8 cellular contexts compared by ENCODE assay signal in genomic region chr3:33439421-33440327, GRCh38. TPM values are rescaled to one million over a fixed set of nuclear protein-coding genes. Genes with fewer than 3 reads are reported as not detected.
DNase-seq lines count a peak whose midpoint lies in the region; ATAC-seq, FAIRE-seq and TF ChIP-seq lines count a peak whose summit lies in the region.

No MANE protein-coding gene starts in this region.

- FAIRE-seq in bronchial epithelial cell (lab: Jason Lieb, UNC) (no peak), keratinocyte (lab: Jason Lieb, UNC) (no peak)

- H4K20me1 ChIP-seq in DND-41 (ENCODE audit: insufficient read depth, low read length): peaks cover 43% of the 10 kb centered on the region; the same call in 1 of the 2 replicates
- H4K20me1 ChIP-seq in keratinocyte (ENCODE audit: control insufficient read depth, extremely low read depth, insufficient read depth, low read length): peaks cover 16% of the 10 kb centered on the region

- H3K27ac ChIP-seq in DND-41 (ENCODE audit: low read length) (peak overlapping the region; percentile 98), VCaP (peak overlapping the region; percentile 98), keratinocyte (ENCODE audit: control insufficient read depth, insufficient read depth, low read length) (peak overlapping the region; percentile 82)

- peak overlapping the region; percentile 70 for H2AFZ ChIP-seq in DND-41 (ENCODE audit: low read depth, low read length)
- H2AFZ ChIP-seq in keratinocyte (ENCODE audit: control insufficient read depth, low read length): peak overlapping the region; percentile 5

- peaks cover 42% of the 10 kb centered on the region for H3K4me1 ChIP-seq in DND-41 (ENCODE audit: insufficient read depth, low read length)
- peaks cover 29% of the 10 kb centered on the region for H3K4me1 ChIP-seq in keratinocyte (ENCODE audit: control insufficient read depth, extremely low read depth, insufficient read depth, low read length)

- H3K9ac ChIP-seq in DND-41 (ENCODE audit: low read depth, low read length) (peak overlapping the region; percentile 77), keratinocyte (ENCODE audit: control insufficient read depth, extremely low read depth, insufficient read depth, low read length) (peak overlapping the region; percentile 86)

- no peaks in the 10 kb centered on the region for H3K27me3 ChIP-seq in DND-41 (ENCODE audit: insufficient read depth, low read length, poor library complexity)
- no peaks in the 10 kb centered on the region for H3K27me3 ChIP-seq in bronchial epithelial cell (ENCODE audit: control insufficient read depth, insufficient read depth, low read length)
- H3K27me3 ChIP-seq in keratinocyte (ENCODE audit: control insufficient read depth, extremely low read depth, insufficient read depth, low read length): no peaks in the 10 kb centered on the region

- peaks cover 61% of the 10 kb centered on the region for H3K79me2 ChIP-seq in DND-41 (ENCODE audit: insufficient read depth, low read length)
- H3K79me2 ChIP-seq in keratinocyte (ENCODE audit: control insufficient read depth, insufficient read depth, low read length): peaks cover 52% of the 10 kb centered on the region

- H3K9me3 ChIP-seq in DND-41 (ENCODE audit: insufficient read depth, low read length, severe bottlenecking) (no peaks in the 10 kb centered on the region), keratinocyte (ENCODE audit: control insufficient read depth, low read depth, low read length) (no peaks in the 10 kb centered on the region)

- no peak for TF ChIP-seq CTCF in DND-41 (IDR thresholded peaks at IDR 0.05; ENCODE audit: borderline replicate concordance, extremely low read depth, low read length, poor library complexity, severe bottlenecking)
- peak; percentile 59 for TF ChIP-seq CTCF in VCaP (conservative IDR thresholded peaks at IDR 0.05)
- no peak for TF ChIP-seq CTCF in bronchial epithelial cell (IDR thresholded peaks at IDR 0.05; ENCODE audit: insufficient read depth, low read length, severe bottlenecking)
- peak in 1 of 3 experiments; percentile 46 for TF ChIP-seq CTCF in keratinocyte (optimal IDR thresholded peaks at IDR 0.05 in 1 of 3, IDR thresholded peaks at IDR 0.05 in 1 of 3, conservative IDR thresholded peaks at IDR 0.05 in 1 of 3; ENCODE audit: extremely low read depth in 1 of 3, insufficient read depth in 2 of 3, low read length in 3 of 3)

- H3K4me3 ChIP-seq in DND-41 (ENCODE audit: low read depth in 1 of 2, low read length in 2 of 2) (peak overlapping the region; percentile 50 to 77), bronchial epithelial cell (ENCODE audit: low read depth, low read length) (peak overlapping the region; percentile 85), keratinocyte (ENCODE audit: control insufficient read depth in 2 of 3, extremely low read depth in 1 of 3, insufficient read depth in 2 of 3, low read depth in 1 of 3, low read length in 3 of 3) (peak overlapping the region; percentile 85 to 90 (median 88))

- dilution Hi-C loops in keratinocyte (cut with MboI; ENCODE audit: extremely low pct_ligation_motif_present, low sequenced_read_pairs): no loop called here

- ATAC-seq in DND-41 (ENCODE audit: insufficient read depth, low read depth) (peak; percentile 6), GM19455 (IDR thresholded peaks at IDR 0.05; ENCODE audit: unreplicated experiment) (peak; percentile 22), HG03565 (IDR thresholded peaks at IDR 0.05; ENCODE audit: unreplicated experiment) (peak; percentile 3)

- peak overlapping the region; percentile 73 for H3K4me2 ChIP-seq in DND-41 (ENCODE audit: insufficient read depth, low read length)
- peak overlapping the region; percentile 98 for H3K4me2 ChIP-seq in keratinocyte (ENCODE audit: control insufficient read depth, extremely low read depth, insufficient read depth, low read depth, low read length)

- peaks cover 3% of the 10 kb centered on the region for H3K9me1 ChIP-seq in keratinocyte (ENCODE audit: control insufficient read depth, extremely low read depth, insufficient read depth, low read length)

- DNase-seq in DND-41: peak; percentile 60
- DNase-seq in bronchial epithelial cell (ENCODE audit: low read depth): peak; percentile 26
- no peak for DNase-seq in keratinocyte (ENCODE audit: low read depth, low spot score)
- peak; percentile 22 for DNase-seq in stimulated activated CD4-positive, alpha-beta T cell treated with anti-CD3 and anti-CD28 coated beads, Interleukin-12 subunit alpha, Interleukin-12 subunit beta, amount 100 ng/mL, for 4 hours
- no peak for DNase-seq in KG1 (lab: John Stamatoyannopoulos, UW)

- H3K36me3 ChIP-seq in DND-41 (ENCODE audit: insufficient read depth, low read length): no peaks in the 10 kb centered on the region; the same call in 1 of the 2 replicates
- no peaks in the 10 kb centered on the region for H3K36me3 ChIP-seq in bronchial epithelial cell (ENCODE audit: control insufficient read depth, insufficient read depth, low read length)
- no peaks in the 10 kb centered on the region for H3K36me3 ChIP-seq in keratinocyte (ENCODE audit: control insufficient read depth in 2 of 2, extremely low read depth in 1 of 2, insufficient read depth in 2 of 2, low read length in 2 of 2)

RNA-seq across cellular contexts. Expression of gene UBP1, which starts 0.5 kb away (rescaled TPM):
- 32.9 and 34.8 TPM in 2 replicates for total RNA-seq in bronchial epithelial cell
- 62.9 to 90.5 TPM (median 82.4 TPM) in 3 replicates for polyA plus RNA-seq in keratinocyte
- polyA plus RNA-seq in keratinocyte (2011; ENCODE audit: low read depth): 87.2 TPM
- polyA plus RNA-seq in keratinocyte (2011; cell fraction: cytosol; rRNA removed): 60.0 and 83.4 TPM in 2 replicates
- polyA plus RNA-seq in keratinocyte (2011; cell fraction: nucleus; rRNA removed): 114 and 133 TPM in 2 replicates
- polyA plus RNA-seq in keratinocyte (2012; ENCODE audit: low replicate concordance): 24.9 and 45.0 TPM in 2 replicates
- 45.5 to 124 TPM (median 55.0 TPM) in 3 replicates for polyA minus RNA-seq in keratinocyte
- polyA minus RNA-seq in keratinocyte (2011; cell fraction: cytosol; rRNA and poly(A)+ RNA removed): 55.4 TPM
- polyA minus RNA-seq in keratinocyte (2011; cell fraction: nucleus; rRNA and poly(A)+ RNA removed): 40.5 and 78.8 TPM in 2 replicates

Comparison
In these comparisons a context has a peak if more than half of its experiments do, and no peak if none do; other contexts are left out.
1. DNase-seq: peak in DND-41 (single experiment), bronchial epithelial cell (single experiment) and stimulated activated CD4-positive, alpha-beta T cell treated with anti-CD3 and anti-CD28 coated beads, Interleukin-12 subunit alpha, Interleukin-12 subunit beta, amount 100 ng/mL, for 4 hours (single experiment); none in keratinocyte (single experiment) and KG1 (single experiment).
2. Peak in every context shown above with its lines, with median percentiles within 50 percentile points of each other: ATAC-seq, H3K27ac ChIP-seq and H3K4me3 ChIP-seq.